ENCODE assay signal across 22 cellular contexts in the genomic region with DNA sequence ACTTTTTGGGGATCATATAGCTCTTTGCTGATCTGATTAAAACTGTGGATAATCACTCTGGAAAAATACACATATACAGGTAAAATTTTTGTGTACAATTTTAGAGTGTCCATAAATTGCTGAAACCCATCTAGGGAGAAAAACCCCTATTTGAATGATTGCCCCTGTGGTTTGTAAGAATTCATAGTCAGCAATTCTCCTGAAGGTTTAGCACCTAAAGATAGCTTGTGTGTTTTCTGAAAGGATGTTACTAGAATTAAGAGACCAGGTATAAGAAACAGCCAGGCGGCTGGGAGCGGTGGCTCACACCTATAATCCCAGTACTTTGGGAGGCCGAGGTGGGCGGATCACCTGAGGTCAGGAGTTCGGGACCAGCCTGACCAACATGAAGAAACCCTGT.
DNase-seq lines count a peak whose midpoint lies in the region; ATAC-seq, FAIRE-seq and TF ChIP-seq lines count a peak whose summit lies in the region.
"Had no signal": no experiment of that assay in that cellular context is flagged by ENCODE, and none has a peak within 500 bp of the region (broad histone marks: within the 10 kb centered on the region; RNA-seq: fewer than 3 reads in every experiment).

No MANE protein-coding gene starts in this region.

- CTCF ChIA-PET in A549 (lab: Yijun Ruan, JAX) = interaction anchor here (0.7 to 1.6 kb wide), 3 partner anchors 9 to 916 kb away, joined by 3 to 4 read pairs (median 3); no protein-coding TSS in a partner anchor

- no peaks in the 10 kb centered on the region for H4K20me1 ChIP-seq in KMS-11 (ENCODE audit: insufficient read depth)

- no peak for TF ChIP-seq RAD21 in A549 (conservative IDR thresholded peaks at IDR 0.05 in 1 of 2, IDR thresholded peaks at IDR 0.05 in 1 of 2)

- no peaks in the 10 kb centered on the region for H3K9me3 Mint-ChIP-seq in activated CD4-positive, alpha-beta T cell treated with anti-CD3 and anti-CD28 coated beads, Interleukin-2, amount 10 ng/mL, durations not matched to agents 24 days and 14 days
- H3K9me3 Mint-ChIP-seq: CD4-positive, CD25-positive, alpha-beta regulatory T cell; CD8-positive, alpha-beta T cell; H9 had no signal

- H2AFZ ChIP-seq in KMS-11 (ENCODE audit: low read depth) = peak overlapping the region; percentile 31; the same call in 1 of the 2 replicates
- H2AFZ ChIP-seq: GM23248 had no signal

- H3K27ac Mint-ChIP-seq in activated CD4-positive, alpha-beta T cell treated with anti-CD3 and anti-CD28 coated beads, Interleukin-2, amount 10 ng/mL, durations not matched to agents 24 days and 14 days = no peak overlapping the region
- H3K27ac Mint-ChIP-seq: CD4-positive, CD25-positive, alpha-beta regulatory T cell; CD8-positive, alpha-beta T cell; H9 had no signal

- no peak for DNase-seq in A549 (ENCODE audit: low read depth in 1 of 2, low spot score in 1 of 2)
- peak; percentile 79 for DNase-seq in RPMI8226
- DNase-seq in esophagus muscularis mucosa (ENCODE audit: extremely low spot score) = peak; percentile 29
- DNase-seq in activated CD4-positive, alpha-beta T cell treated with anti-CD3 and anti-CD28 coated beads, Interleukin-2, amount 10 ng/mL, durations not matched to agents 24 days and 14 days = no peak
- DNase-seq: 8988T; C1 segment of cervical spinal cord; Caco-2; CD4-positive, CD25-positive, alpha-beta regulatory T cell; CD8-positive, alpha-beta T cell; DMS153; DMS79; EL; GDM1; GM23248; H9 had no signal

- no peak overlapping the region for H3K4me3 ChIP-seq in A549
- no peak overlapping the region for H3K4me3 ChIP-seq in KMS-11 (IDR thresholded peaks at IDR 0.05; ENCODE audit: insufficient read depth, low read depth, low read length)
- no peak overlapping the region for H3K4me3 ChIP-seq in esophagus muscularis mucosa
- H3K4me3 ChIP-seq: GM12878, GM23248 had no signal

- intact Hi-C loops in esophagus muscularis mucosa (cut with DNase I) = no loop called here
- intact Hi-C loops in activated CD4-positive, alpha-beta T cell treated with anti-CD3 and anti-CD28 coated beads, Interleukin-2, amount 10 ng/mL, durations not matched to agents 24 days and 14 days (cut with micrococcal nuclease) = no loop called here

- H3K4me3 Mint-ChIP-seq in activated CD4-positive, alpha-beta T cell treated with anti-CD3 and anti-CD28 coated beads, Interleukin-2, amount 10 ng/mL, durations not matched to agents 24 days and 14 days = no peak overlapping the region
- H3K4me3 Mint-ChIP-seq: CD4-positive, CD25-positive, alpha-beta regulatory T cell; CD8-positive, alpha-beta T cell; H9 had no signal

- no peaks in the 10 kb centered on the region for H3K27me3 ChIP-seq in KMS-11 (ENCODE audit: insufficient read depth, low read depth)
- no peaks in the 10 kb centered on the region for H3K27me3 ChIP-seq in esophagus muscularis mucosa

- POLR2A ChIA-PET in A549 (lab: Yijun Ruan, JAX) = interaction anchor here (4.1 kb wide), 1 partner anchor 106 kb away, joined by 15 read pairs; no protein-coding TSS in a partner anchor

- 91% methylated on average over 5 of the region's 5 CpGs for WGBS in A549 (ENCODE audit: missing lambda C conversion rate)
- 99% methylated on average over 5 of the region's 5 CpGs for WGBS in esophagus muscularis mucosa

- no peaks in the 10 kb centered on the region for H3K79me2 ChIP-seq in KMS-11 (ENCODE audit: insufficient read depth, low read depth)

- no peaks in the 10 kb centered on the region for H3K36me3 ChIP-seq in KMS-11 (ENCODE audit: insufficient read depth)
- H3K36me3 ChIP-seq in esophagus muscularis mucosa = no peaks in the 10 kb centered on the region

- TF ChIP-seq POLR2A in A549 (IDR thresholded peaks at IDR 0.05; ENCODE audit: low read length) (no peak), esophagus muscularis mucosa (IDR thresholded peaks at IDR 0.05; ENCODE audit: low read depth) (no peak)

- ATAC-seq in A549 (no peak), HG02642 (IDR thresholded peaks at IDR 0.05; ENCODE audit: poor library complexity, unreplicated experiment) (no peak), HG03095 (IDR thresholded peaks at IDR 0.05; ENCODE audit: unreplicated experiment) (no peak)
- ATAC-seq: CD8-positive, alpha-beta T cell; GM12878; HCT116 had no signal

- H3K4me1 Mint-ChIP-seq in activated CD4-positive, alpha-beta T cell treated with anti-CD3 and anti-CD28 coated beads, Interleukin-2, amount 10 ng/mL, durations not matched to agents 24 days and 14 days = no peaks in the 10 kb centered on the region
- H3K4me1 Mint-ChIP-seq: CD4-positive, CD25-positive, alpha-beta regulatory T cell; H9 had no signal

- H3K9ac ChIP-seq in KMS-11 = no peak overlapping the region
- H3K9ac ChIP-seq: GM23248 had no signal

- H3K27ac ChIP-seq in A549 = 0 out of 6 replicates have a peak overlapping the region, but pooled peaks of 1 of the 2 experiments have one; percentile 26
- peak overlapping the region; percentile 52 for H3K27ac ChIP-seq in KMS-11
- no peak overlapping the region for H3K27ac ChIP-seq in esophagus muscularis mucosa (replicated peaks in 1 of 4)
- H3K27ac ChIP-seq: GM23248 had no signal

- H3K9me3 ChIP-seq in A549 (no peaks in the 10 kb centered on the region), esophagus muscularis mucosa (no peaks in the 10 kb centered on the region)
- H3K9me3 ChIP-seq: Caco-2 had no signal

- no peak for TF ChIP-seq EP300 in A549 (IDR thresholded peaks at IDR 0.05)
- no peak for TF ChIP-seq EP300 in esophagus muscularis mucosa (IDR thresholded peaks at IDR 0.05)

- peaks cover 3% of the 10 kb centered on the region for H3K27me3 Mint-ChIP-seq in activated CD4-positive, alpha-beta T cell treated with anti-CD3 and anti-CD28 coated beads, Interleukin-2, amount 10 ng/mL, durations not matched to agents 24 days and 14 days

- H3K4me1 ChIP-seq in A549 (peaks cover 39% of the 10 kb centered on the region), KMS-11 (ENCODE audit: low read depth, poor library complexity, severe bottlenecking) (peaks cover 90% of the 10 kb centered on the region), esophagus muscularis mucosa (peaks cover 0 to 37% (median 28%) of the 10 kb centered on the region in 4 donors)
- H3K4me1 ChIP-seq: Caco-2 had no signal

- H3K4me2 ChIP-seq in A549 (no peak overlapping the region), KMS-11 (peak overlapping the region; percentile 90)

- TF ChIP-seq CTCF in A549 (IDR thresholded peaks at IDR 0.05) (no peak), KMS-11 (conservative IDR thresholded peaks at IDR 0.05; ENCODE audit: low read depth, low read length) (no peak), esophagus muscularis mucosa (IDR thresholded peaks at IDR 0.05) (no peak)

- FAIRE-seq in A549 (lab: Jason Lieb, UNC) = no peak
- FAIRE-seq: GM12878, GM19239, H1 had no signal

- no peaks in the 10 kb centered on the region for H3K36me3 Mint-ChIP-seq in activated CD4-positive, alpha-beta T cell treated with anti-CD3 and anti-CD28 coated beads, Interleukin-2, amount 10 ng/mL, durations not matched to agents 24 days and 14 days (ENCODE audit: low read depth)
- H3K36me3 Mint-ChIP-seq: CD4-positive, CD25-positive, alpha-beta regulatory T cell; CD8-positive, alpha-beta T cell had no signal

TF ChIP-seq in A549, 52 proteins besides CTCF, POLR2A, EP300 and RAD21:
- TF ChIP-seq MAFK (IDR thresholded peaks at IDR 0.05; ENCODE audit: partially characterized antibody) (peak; percentile 81), BHLHE40 (IDR thresholded peaks at IDR 0.05; ENCODE audit: low read depth, low read length) (no peak)

Comparison
In these comparisons a context has a peak if more than half of its experiments do, and no peak if none do; other contexts are left out.
1. DNase-seq: peak in RPMI8226 (single experiment) and esophagus muscularis mucosa (single experiment); none in A549 (0 of 2) and activated CD4-positive, alpha-beta T cell treated with anti-CD3 and anti-CD28 coated beads, Interleukin-2, amount 10 ng/mL, durations not matched to agents 24 days and 14 days (single experiment).